ENCODE assay signal across 7 cellular contexts in the genomic region with DNA sequence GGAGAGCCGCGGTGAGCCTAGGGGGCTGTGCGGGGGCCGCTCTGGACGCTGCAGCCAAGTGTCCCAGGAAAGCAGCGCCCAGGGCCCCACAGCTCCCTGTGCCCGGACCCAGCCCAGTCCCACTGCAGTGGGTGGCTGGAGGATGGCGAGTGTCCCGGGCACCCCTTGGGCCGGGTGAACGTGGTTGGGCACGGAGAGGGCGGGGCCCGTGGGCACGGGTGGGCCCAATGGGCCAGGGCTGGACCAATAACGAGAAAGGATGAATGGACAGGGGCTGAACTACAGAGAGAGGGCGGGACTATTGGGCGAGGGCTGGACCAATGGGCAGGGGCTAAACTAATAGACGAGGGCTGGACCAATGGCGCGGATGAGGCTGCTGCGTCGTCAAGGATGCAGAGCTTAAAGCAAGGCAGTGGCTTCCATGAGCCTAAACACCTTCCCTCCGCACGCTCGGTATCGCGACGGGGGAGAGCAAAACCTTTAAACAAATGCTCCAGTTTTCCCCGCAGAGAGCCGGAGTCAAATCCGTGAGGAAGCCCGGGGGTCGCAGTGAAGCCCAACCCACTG. TPM values are rescaled to one million over a fixed set of nuclear protein-coding genes. Genes with fewer than 3 reads are reported as not detected.
A peak's percentile ranks its signal among the peaks of the same experiment; 100 is the strongest.
DNase-seq lines count a peak whose midpoint lies in the region; ATAC-seq and TF ChIP-seq lines count a peak whose summit lies in the region.

No MANE protein-coding gene starts in this region.

- TF ChIP-seq EP300 in sigmoid colon (IDR thresholded peaks at IDR 0.05) = no peak

- peak; percentile 94 for DNase-seq in NCI-H2029 treated with DMSO at 0.1 percent for 48 hours (lab: John Stamatoyannopoulos, UW)
- DNase-seq in T1000 (lab: John Stamatoyannopoulos, UW) = peak; percentile 96
- DNase-seq in iPS DF 4.7 (ENCODE audit: extremely low read depth, low spot score) = peak; percentile 93
- peak; percentile 100 for DNase-seq in sigmoid colon

- H3K27me3 ChIP-seq in sigmoid colon = no peaks in the 10 kb centered on the region

- intact Hi-C loops in sigmoid colon (cut with DNase I) = loop anchor here (2.0 to 5.0 kb wide), 3 partner anchors 22 to 455 kb away; partner anchors contain the start of gene CCNF

- no peak for TF ChIP-seq POLR2A in sigmoid colon (IDR thresholded peaks at IDR 0.05)

- peaks cover 16% of the 10 kb centered on the region for H3K27me3 Mint-ChIP-seq in brain

- H3K36me3 ChIP-seq in sigmoid colon = no peaks in the 10 kb centered on the region

- peaks cover 8% of the 10 kb centered on the region for H3K36me3 Mint-ChIP-seq in brain

- peak overlapping the region; percentile 94 to 100 (median 98) for H3K27ac ChIP-seq in sigmoid colon

- peaks cover 12% of the 10 kb centered on the region for H3K4me1 Mint-ChIP-seq in brain

- TF ChIP-seq CTCF in brain (conservative IDR thresholded peaks at IDR 0.05) = no peak
- no peak for TF ChIP-seq CTCF in sigmoid colon (IDR thresholded peaks at IDR 0.05)

- H3K4me1 ChIP-seq in sigmoid colon = peaks cover 0 to 16% (median 10%) of the 10 kb centered on the region in 4 donors

- peak overlapping the region; percentile 98 to 100 (median 99) for H3K27ac Mint-ChIP-seq in brain

- peaks cover 0 to 11% (median 0%) of the 10 kb centered on the region in 5 experiments for H3K9me3 Mint-ChIP-seq in brain

- peak overlapping the region; percentile 94 to 97 (median 96) for H3K4me3 Mint-ChIP-seq in brain

- peak; percentile 64 for ATAC-seq in GM18508 (IDR thresholded peaks at IDR 0.05; ENCODE audit: insufficient read depth, unreplicated experiment)
- ATAC-seq in HG03025 (IDR thresholded peaks at IDR 0.05; ENCODE audit: low FRiP score, unreplicated experiment) = peak; percentile 72

- peak overlapping the region; percentile 67 to 99 (median 80) for H3K4me3 ChIP-seq in sigmoid colon

- H3K9me3 ChIP-seq in sigmoid colon = no peaks in the 10 kb centered on the region

- WGBS in sigmoid colon, 2 donors = 0 to 1% methylated on average over 34 of the region's 34 CpGs

RNA-seq across cellular contexts. Expression of gene FLYWCH2, which starts 0.5 kb away (rescaled TPM):
- polyA plus RNA-seq in brain (ENCODE audit: insufficient read depth, low read depth, low replicate concordance) = 65.5 TPM
- 10 to 100 TPM; 33.6 to 64.2 (median 55.8) TPM for total RNA-seq in sigmoid colon
- 10 to 100 TPM; 27.5 to 43.2 (median 30.7) TPM for polyA plus RNA-seq in sigmoid colon

RNA-seq across cellular contexts. Expression of gene PRSS22, which starts 24.6 kb away (rescaled TPM):
- polyA plus RNA-seq in brain (ENCODE audit: insufficient read depth, low read depth, low replicate concordance) = not detected
- total RNA-seq in sigmoid colon = not detected
- 10 to 100 TPM in 1 of 3 donors, not detected in 2; 20.8 TPM for polyA plus RNA-seq in sigmoid colon

RNA-seq across cellular contexts. Expression of gene FLYWCH1, which starts 29.2 kb away (rescaled TPM):
- polyA plus RNA-seq in brain (ENCODE audit: insufficient read depth, low read depth, low replicate concordance) (44.2 TPM), sigmoid colon (10 to 100 TPM in 1 of 3 donors, 1 to 10 TPM in 2; 6.9 to 19.5 (median 7.2) TPM)
- total RNA-seq in sigmoid colon = 10 to 100 TPM; 28.6 to 51.5 (median 33.2) TPM

RNA-seq across cellular contexts. Expression of gene ZG16B, which starts 52.4 kb away (rescaled TPM):
- polyA plus RNA-seq in brain (ENCODE audit: insufficient read depth, low read depth, low replicate concordance) (not detected), sigmoid colon (100 to 1,000 TPM in 1 of 3 donors, 10 to 100 TPM in 2; 15.6 to 147 (median 55.0) TPM)
- total RNA-seq in sigmoid colon = not detected

Comparison
In these comparisons a context has a peak if more than half of its experiments do, and no peak if none do; other contexts are left out.
1. Peak in every context shown above with its lines: DNase-seq, ATAC-seq, H3K4me3 ChIP-seq and H3K27ac ChIP-seq.